Comparison of ENCODE assay signal across 9 cellular contexts in genomic region chr6:35470663-35471120, GRCh38. TPM values are rescaled to one million over a fixed set of nuclear protein-coding genes. Genes with fewer than 3 reads are reported as not detected.
A peak's percentile ranks its signal among the peaks of the same experiment; 100 is the strongest.
DNase-seq lines count a peak whose midpoint lies in the region; ATAC-seq, FAIRE-seq and TF ChIP-seq lines count a peak whose summit lies in the region.
"Had no signal": no experiment of that assay in that cellular context is flagged by ENCODE, and none has a peak within 500 bp of the region (broad histone marks: within the 10 kb centered on the region; RNA-seq: fewer than 3 reads in every experiment).

No MANE protein-coding gene starts in this region.

- H3K4me3 ChIP-seq in HepG2 (replicated peaks in 1 of 3; ENCODE audit: insufficient read depth in 1 of 3, low read depth in 2 of 3, low read length in 3 of 3) (peak overlapping the region in 1 of 3 experiments; percentile 98; a peak in 1 of 6 replicates), right lobe of liver (no peak overlapping the region), hepatocyte (no peak overlapping the region)

- ATAC-seq in HepG2 (no peak), right lobe of liver (no peak), GM21528 (IDR thresholded peaks at IDR 0.05; ENCODE audit: low FRiP score, unreplicated experiment) (no peak)
- ATAC-seq: lower lobe of right lung had no signal

- no peak overlapping the region; the same call in 1 of the 2 replicates for H3K9ac ChIP-seq in HepG2 (ENCODE audit: insufficient read depth, low read depth, low read length)

- H3K9me2 ChIP-seq in hepatocyte (replicated peaks; ENCODE audit: insufficient read depth): no peaks in the 10 kb centered on the region

- H3K36me3 ChIP-seq in HepG2 (replicated peaks in 1 of 2; ENCODE audit: control insufficient read depth in 1 of 2, insufficient read depth in 2 of 2, low read length in 2 of 2) (peaks cover 4 to 36% of the 10 kb centered on the region in 2 experiments), right lobe of liver (peaks cover 0 to 23% (median 7%) of the 10 kb centered on the region in 4 donors), hepatocyte (replicated peaks; ENCODE audit: insufficient read depth, low read depth) (no peaks in the 10 kb centered on the region)

- TF ChIP-seq RAD21 in HepG2 (CRISPR knock-in tag; IDR thresholded peaks at IDR 0.05): no peak

- peak overlapping the region; percentile 87 for H3K4me3 Mint-ChIP-seq in activated CD4-positive, alpha-beta memory T cell treated with anti-CD3 and anti-CD28 coated beads, Interleukin-2, amount 10 ng/mL, durations not matched to agents 7 days and 5 days
- H3K4me3 Mint-ChIP-seq in type B pancreatic cell: peak overlapping the region; percentile 94

- H3K4me1 ChIP-seq in HepG2 (ENCODE audit: insufficient read depth, low read length) (peaks cover 49% of the 10 kb centered on the region), right lobe of liver (peaks cover 0 to 30% (median 4%) of the 10 kb centered on the region in 4 donors), hepatocyte (ENCODE audit: insufficient read depth) (peaks cover 26% of the 10 kb centered on the region)

- no peaks in the 10 kb centered on the region for H3K27me3 Mint-ChIP-seq in activated CD4-positive, alpha-beta memory T cell treated with anti-CD3 and anti-CD28 coated beads, Interleukin-2, amount 10 ng/mL, durations not matched to agents 7 days and 5 days
- H3K27me3 Mint-ChIP-seq in type B pancreatic cell: peaks cover 3% of the 10 kb centered on the region

- TF ChIP-seq POLR2A in HepG2 (IDR thresholded peaks at IDR 0.05; ENCODE audit: insufficient read depth in 1 of 2, low read depth in 2 of 2, low read length in 2 of 2): peak in 1 of 2 experiments; percentile 69; a peak in 2 of 4 replicates
- TF ChIP-seq POLR2A in right lobe of liver (IDR thresholded peaks at IDR 0.05): no peak

- no peaks in the 10 kb centered on the region; a peak in 1 of 5 replicates for H3K27me3 ChIP-seq in HepG2 (ENCODE audit: control insufficient read depth in 1 of 2, insufficient read depth in 2 of 2, low read length in 2 of 2)
- no peaks in the 10 kb centered on the region for H3K27me3 ChIP-seq in right lobe of liver
- H3K27me3 ChIP-seq in hepatocyte: no peaks in the 10 kb centered on the region

- H2AFZ ChIP-seq in HepG2 (ENCODE audit: low read length) (no peak overlapping the region), hepatocyte (no peak overlapping the region)

- FAIRE-seq in HepG2 (lab: Jason Lieb, UNC) (no peak), RCC 7860 (lab: Jason Lieb, UNC) (no peak)

- peaks cover 61% of the 10 kb centered on the region for H3K36me3 Mint-ChIP-seq in activated CD4-positive, alpha-beta memory T cell treated with anti-CD3 and anti-CD28 coated beads, Interleukin-2, amount 10 ng/mL, durations not matched to agents 7 days and 5 days (ENCODE audit: low read depth)
- peaks cover 20% of the 10 kb centered on the region for H3K36me3 Mint-ChIP-seq in type B pancreatic cell

- TF ChIP-seq CTCF in HepG2 (CRISPR knock-in tag; IDR thresholded peaks at IDR 0.05): no peak
- no peak for TF ChIP-seq CTCF in right lobe of liver (IDR thresholded peaks at IDR 0.05)
- TF ChIP-seq CTCF in hepatocyte (IDR thresholded peaks at IDR 0.05; ENCODE audit: poor library complexity): no peak
- TF ChIP-seq CTCF in type B pancreatic cell (conservative IDR thresholded peaks at IDR 0.05): no peak

- H3K4me2 ChIP-seq in HepG2 (ENCODE audit: low read depth, low read length) (peak overlapping the region; percentile 99), hepatocyte (peak overlapping the region; percentile 93)

- intact Hi-C loops in HepG2 (cut with micrococcal nuclease; ENCODE audit: unreplicated experiment): no loop called here
- intact Hi-C loops in right lobe of liver (cut with DNase I): no loop called here

- no peaks in the 10 kb centered on the region for H3K9me3 Mint-ChIP-seq in activated CD4-positive, alpha-beta memory T cell treated with anti-CD3 and anti-CD28 coated beads, Interleukin-2, amount 10 ng/mL, durations not matched to agents 7 days and 5 days
- H3K9me3 Mint-ChIP-seq in type B pancreatic cell: no peaks in the 10 kb centered on the region

- peaks cover 30% of the 10 kb centered on the region for H3K79me2 ChIP-seq in HepG2 (ENCODE audit: insufficient read depth, low read length)
- peaks cover 23% of the 10 kb centered on the region for H3K79me2 ChIP-seq in hepatocyte

- H3K4me1 Mint-ChIP-seq in activated CD4-positive, alpha-beta memory T cell treated with anti-CD3 and anti-CD28 coated beads, Interleukin-2, amount 10 ng/mL, durations not matched to agents 7 days and 5 days: peaks cover 41% of the 10 kb centered on the region
- H3K4me1 Mint-ChIP-seq in type B pancreatic cell (ENCODE audit: unreplicated experiment): peaks cover 29% of the 10 kb centered on the region

- POLR2A ChIA-PET in HepG2 (lab: Yijun Ruan, JAX): interaction anchor here (0.6 to 9.7 kb wide), 8 partner anchors 10 to 212 kb away, joined by 3 to 88 read pairs (median 4); partner anchors contain the start of genes PPARD, TEAD3 and ZNF76
- POLR2A ChIA-PET in activated CD4-positive, alpha-beta memory T cell treated with anti-CD3 and anti-CD28 coated beads, Interleukin-2, amount 10 ng/mL, durations not matched to agents 7 days and 5 days (lab: Charles Lee): interaction anchor here (0.6 to 2.1 kb wide), 8 partner anchors 10 to 122 kb away, joined by 3 to 18 read pairs (median 4); partner anchors contain the start of gene FANCE

- H4K20me1 ChIP-seq in HepG2 (ENCODE audit: insufficient read depth, low read length) (peaks cover 51% of the 10 kb centered on the region), hepatocyte (ENCODE audit: insufficient read depth, poor library complexity, severe bottlenecking) (peaks cover 43% of the 10 kb centered on the region)

- in situ Hi-C loops in HepG2 (cut with HindIII; ENCODE audit: extremely low pct_ligation_motif_present, low pct_unique_long_range_greater_than_20kb): no loop called here

- no peaks in the 10 kb centered on the region for H3K9me3 ChIP-seq in HepG2 (ENCODE audit: low read length)
- H3K9me3 ChIP-seq in right lobe of liver: no peaks in the 10 kb centered on the region
- no peaks in the 10 kb centered on the region for H3K9me3 ChIP-seq in hepatocyte (ENCODE audit: low read depth)
- H3K9me3 ChIP-seq: lower lobe of right lung had no signal

- BruUV-seq in HepG2 (replicated peaks; lab: Mats Ljungman, UMichigan): no TSS peak

- CTCF ChIA-PET in HepG2 (lab: Yijun Ruan, JAX; ENCODE audit: low intra/inter-chr PET ratio, low total read pairs): no interaction called here
- CTCF ChIA-PET in activated CD4-positive, alpha-beta memory T cell treated with anti-CD3 and anti-CD28 coated beads, Interleukin-2, amount 10 ng/mL, durations not matched to agents 7 days and 5 days (lab: Charles Lee): interaction anchor here (0.6 to 1.8 kb wide), 7 partner anchors 11 to 1127 kb away, joined by 3 to 6 read pairs (median 3); partner anchors contain the start of gene ARMC12

- TF ChIP-seq EP300 in HepG2 (IDR thresholded peaks at IDR 0.05; ENCODE audit: low read depth in 2 of 2, low read length in 2 of 2) (no peak), HepG2 (CRISPR knock-in tag; IDR thresholded peaks at IDR 0.05; ENCODE audit: borderline replicate concordance) (no peak)

- peak overlapping the region; percentile 90 for H3K27ac Mint-ChIP-seq in activated CD4-positive, alpha-beta memory T cell treated with anti-CD3 and anti-CD28 coated beads, Interleukin-2, amount 10 ng/mL, durations not matched to agents 7 days and 5 days
- H3K27ac Mint-ChIP-seq in type B pancreatic cell: peak overlapping the region; percentile 96

- DNase-seq in HepG2 (ENCODE audit: low spot score): no peak
- no peak for DNase-seq in right lobe of liver
- DNase-seq in activated CD4-positive, alpha-beta memory T cell treated with anti-CD3 and anti-CD28 coated beads, Interleukin-2, amount 10 ng/mL, durations not matched to agents 7 days and 5 days: no peak
- DNase-seq in hepatocyte (ENCODE audit: low spot score): no peak
- DNase-seq in type B pancreatic cell (ENCODE audit: extremely low spot score, unreplicated experiment): no peak
- no peak for DNase-seq in RCC 7860 (ENCODE audit: low spot score)
- no peak for DNase-seq in NCI-H1694 (lab: John Stamatoyannopoulos, UW)
- DNase-seq: lower lobe of right lung had no signal

- 89% methylated on average over 3 of the region's 3 CpGs for WGBS in HepG2 (ENCODE audit: low lambda C conversion rate)
- WGBS in right lobe of liver (ENCODE audit: insufficient coverage, low coverage, low lambda C conversion rate, missing lambda C conversion rate): 81% methylated on average over 1 of the region's 3 CpGs
- 76% methylated on average over 3 of the region's 3 CpGs for WGBS in hepatocyte (ENCODE audit: low lambda C conversion rate, missing lambda C conversion rate)

- H3K27ac ChIP-seq in HepG2 (ENCODE audit: extremely low read length, insufficient read depth, low read length): peak overlapping the region; percentile 12
- H3K27ac ChIP-seq in right lobe of liver: no peak overlapping the region
- peak overlapping the region; percentile 98 for H3K27ac ChIP-seq in hepatocyte
- H3K27ac ChIP-seq: lower lobe of right lung had no signal

RNA-seq across cellular contexts. Expression of gene RPL10A, which starts 2.5 kb away (rescaled TPM):
- total RNA-seq in HepG2 (2016; rRNA removed; fragmentation: Illumina TruSeq; extraction: Trizol): 1,854 and 2,285 TPM in 2 replicates
- 2,437 and 2,775 TPM in 2 replicates for total RNA-seq in HepG2 (2016; cell fraction: cytosol; rRNA removed; fragmentation: Illumina TruSeq; extraction: Trizol; ENCODE audit: low read depth)
- 1,859 and 2,386 TPM in 2 replicates for total RNA-seq in HepG2 (2016; cell fraction: insoluble cytoplasmic fraction; rRNA removed; fragmentation: Illumina TruSeq; extraction: Trizol)
- total RNA-seq in HepG2 (2016; cell fraction: membrane; rRNA removed; fragmentation: Illumina TruSeq; extraction: Trizol): 4,119 and 4,316 TPM in 2 replicates
- 734 and 771 TPM in 2 replicates for total RNA-seq in HepG2 (2016; cell fraction: nucleus; rRNA removed; fragmentation: Illumina TruSeq; extraction: Trizol)
- 2,253 and 2,726 TPM in 2 replicates for polyA plus RNA-seq in HepG2 (2011; rRNA removed)
- 2,315 and 3,589 TPM in 2 replicates for polyA plus RNA-seq in HepG2 (2011; cell fraction: cytosol; rRNA removed)
- 1,402 and 1,561 TPM in 2 replicates for polyA plus RNA-seq in HepG2 (2011; cell fraction: nucleus; rRNA removed)
- 2,161 and 2,246 TPM in 2 replicates for polyA plus RNA-seq in HepG2 (2012)
- polyA plus RNA-seq in HepG2 (2016; cell fraction: cytosol; fragmentation: Illumina TruSeq; extraction: Trizol; ENCODE audit: low read depth): 3,096 and 3,343 TPM in 2 replicates
- polyA plus RNA-seq in HepG2 (2016; cell fraction: insoluble cytoplasmic fraction; fragmentation: Illumina TruSeq; extraction: Trizol; ENCODE audit: low read depth): 2,345 and 2,428 TPM in 2 replicates
- 4,116 and 4,234 TPM in 2 replicates for polyA plus RNA-seq in HepG2 (2016; cell fraction: membrane; fragmentation: Illumina TruSeq; extraction: Trizol; ENCODE audit: low read depth)
- polyA plus RNA-seq in HepG2 (2016; cell fraction: nucleus; fragmentation: Illumina TruSeq; extraction: Trizol; ENCODE audit: insufficient read depth, low read depth): 1,389 and 1,424 TPM in 2 replicates
- polyA minus RNA-seq in HepG2 (2011; rRNA and poly(A)+ RNA removed; ENCODE audit: low replicate concordance): 921 and 1,139 TPM in 2 replicates
- polyA minus RNA-seq in HepG2 (2011; cell fraction: cytosol; rRNA and poly(A)+ RNA removed): 630 and 657 TPM in 2 replicates
- 275 and 369 TPM in 2 replicates for polyA minus RNA-seq in HepG2 (2011; cell fraction: nucleus; rRNA and poly(A)+ RNA removed)
- total RNA-seq in right lobe of liver: 100 to 1,000 TPM; 366 to 446 (median 412) TPM
- 1,000 to 10,000 TPM; 1,239 to 1,245 TPM for total RNA-seq in activated CD4-positive, alpha-beta memory T cell treated with anti-CD3 and anti-CD28 coated beads, Interleukin-2, amount 10 ng/mL, durations not matched to agents 7 days and 5 days
- 1,102 and 1,276 TPM in 2 replicates for total RNA-seq in hepatocyte
- 305 and 308 TPM in 2 replicates for polyA plus RNA-seq in hepatocyte
- 1,788 and 1,808 TPM in 2 replicates for total RNA-seq in type B pancreatic cell (ENCODE audit: low replicate concordance)

RNA-seq across cellular contexts. Expression of gene FANCE, which starts 18.6 kb away (rescaled TPM):
- total RNA-seq in HepG2 (2016; rRNA removed; fragmentation: Illumina TruSeq; extraction: Trizol): 9.7 and 11.2 TPM in 2 replicates
- total RNA-seq in HepG2 (2016; cell fraction: cytosol; rRNA removed; fragmentation: Illumina TruSeq; extraction: Trizol; ENCODE audit: low read depth): 1.9 and 2.5 TPM in 2 replicates
- total RNA-seq in HepG2 (2016; cell fraction: insoluble cytoplasmic fraction; rRNA removed; fragmentation: Illumina TruSeq; extraction: Trizol): 9.2 and 10.0 TPM in 2 replicates
- total RNA-seq in HepG2 (2016; cell fraction: membrane; rRNA removed; fragmentation: Illumina TruSeq; extraction: Trizol): 6.3 and 6.7 TPM in 2 replicates
- total RNA-seq in HepG2 (2016; cell fraction: nucleus; rRNA removed; fragmentation: Illumina TruSeq; extraction: Trizol): 4.8 and 7.1 TPM in 2 replicates
- polyA plus RNA-seq in HepG2 (2011; rRNA removed): 7.1 and 7.9 TPM in 2 replicates
- polyA plus RNA-seq in HepG2 (2011; cell fraction: cytosol; rRNA removed): 6.3 and 6.8 TPM in 2 replicates
- polyA plus RNA-seq in HepG2 (2011; cell fraction: nucleus; rRNA removed): 6.9 and 8.4 TPM in 2 replicates
- polyA plus RNA-seq in HepG2 (2012): 4.1 and 4.3 TPM in 2 replicates
- polyA plus RNA-seq in HepG2 (2016; cell fraction: cytosol; fragmentation: Illumina TruSeq; extraction: Trizol; ENCODE audit: low read depth): 1.5 and 1.6 TPM in 2 replicates
- polyA plus RNA-seq in HepG2 (2016; cell fraction: insoluble cytoplasmic fraction; fragmentation: Illumina TruSeq; extraction: Trizol; ENCODE audit: low read depth): 7.5 and 8.6 TPM in 2 replicates
- polyA plus RNA-seq in HepG2 (2016; cell fraction: membrane; fragmentation: Illumina TruSeq; extraction: Trizol; ENCODE audit: low read depth): 3.0 and 4.3 TPM in 2 replicates
- polyA plus RNA-seq in HepG2 (2016; cell fraction: nucleus; fragmentation: Illumina TruSeq; extraction: Trizol; ENCODE audit: insufficient read depth, low read depth): 13.2 and 13.8 TPM in 2 replicates
- polyA minus RNA-seq in HepG2 (2011; rRNA and poly(A)+ RNA removed; ENCODE audit: low replicate concordance): 14.3 and 23.1 TPM in 2 replicates
- 5.5 TPM in 2 replicates for polyA minus RNA-seq in HepG2 (2011; cell fraction: cytosol; rRNA and poly(A)+ RNA removed)
- polyA minus RNA-seq in HepG2 (2011; cell fraction: nucleus; rRNA and poly(A)+ RNA removed): 1.8 and 2.4 TPM in 2 replicates
- 1 to 10 TPM in 3 of 6 experiments, under 1 TPM in 3; 0.44 to 1.7 (median 0.95) TPM for total RNA-seq in right lobe of liver
- 10 to 100 TPM; 10.3 to 10.4 TPM for total RNA-seq in activated CD4-positive, alpha-beta memory T cell treated with anti-CD3 and anti-CD28 coated beads, Interleukin-2, amount 10 ng/mL, durations not matched to agents 7 days and 5 days
- total RNA-seq in hepatocyte: 8.7 and 9.0 TPM in 2 replicates
- polyA plus RNA-seq in hepatocyte: 3.7 and 4.1 TPM in 2 replicates
- 11.6 and 12.8 TPM in 2 replicates for total RNA-seq in type B pancreatic cell (ENCODE audit: low replicate concordance)

RNA-seq across cellular contexts. Expression of gene TEAD3, which starts 26.2 kb away (rescaled TPM):
- total RNA-seq in HepG2 (2016; rRNA removed; fragmentation: Illumina TruSeq; extraction: Trizol): 14.4 and 15.1 TPM in 2 replicates
- total RNA-seq in HepG2 (2016; cell fraction: cytosol; rRNA removed; fragmentation: Illumina TruSeq; extraction: Trizol; ENCODE audit: low read depth): 3.9 and 4.4 TPM in 2 replicates
- 12.5 and 14.5 TPM in 2 replicates for total RNA-seq in HepG2 (2016; cell fraction: insoluble cytoplasmic fraction; rRNA removed; fragmentation: Illumina TruSeq; extraction: Trizol)
- total RNA-seq in HepG2 (2016; cell fraction: membrane; rRNA removed; fragmentation: Illumina TruSeq; extraction: Trizol): 14.0 and 14.5 TPM in 2 replicates
- total RNA-seq in HepG2 (2016; cell fraction: nucleus; rRNA removed; fragmentation: Illumina TruSeq; extraction: Trizol): 12.5 and 14.3 TPM in 2 replicates
- polyA plus RNA-seq in HepG2 (2011; rRNA removed): 16.5 and 20.5 TPM in 2 replicates
- polyA plus RNA-seq in HepG2 (2011; cell fraction: cytosol; rRNA removed): 11.8 and 14.3 TPM in 2 replicates
- polyA plus RNA-seq in HepG2 (2011; cell fraction: nucleus; rRNA removed): 41.6 and 45.4 TPM in 2 replicates
- 19.1 and 24.4 TPM in 2 replicates for polyA plus RNA-seq in HepG2 (2012)
- polyA plus RNA-seq in HepG2 (2016; cell fraction: cytosol; fragmentation: Illumina TruSeq; extraction: Trizol; ENCODE audit: low read depth): 5.1 and 5.5 TPM in 2 replicates
- polyA plus RNA-seq in HepG2 (2016; cell fraction: insoluble cytoplasmic fraction; fragmentation: Illumina TruSeq; extraction: Trizol; ENCODE audit: low read depth): 22.1 and 28.5 TPM in 2 replicates
- polyA plus RNA-seq in HepG2 (2016; cell fraction: membrane; fragmentation: Illumina TruSeq; extraction: Trizol; ENCODE audit: low read depth): 12.7 and 14.9 TPM in 2 replicates
- 41.9 and 43.9 TPM in 2 replicates for polyA plus RNA-seq in HepG2 (2016; cell fraction: nucleus; fragmentation: Illumina TruSeq; extraction: Trizol; ENCODE audit: insufficient read depth, low read depth)
- 6.0 and 22.8 TPM in 2 replicates for polyA minus RNA-seq in HepG2 (2011; rRNA and poly(A)+ RNA removed; ENCODE audit: low replicate concordance)
- polyA minus RNA-seq in HepG2 (2011; cell fraction: cytosol; rRNA and poly(A)+ RNA removed): 7.7 and 8.2 TPM in 2 replicates
- polyA minus RNA-seq in HepG2 (2011; cell fraction: nucleus; rRNA and poly(A)+ RNA removed): 7.9 and 8.6 TPM in 2 replicates
- total RNA-seq in right lobe of liver: 1 to 10 TPM; 5.2 to 8.5 (median 6.9) TPM
- under 1 TPM; 0.13 to 0.23 TPM for total RNA-seq in activated CD4-positive, alpha-beta memory T cell treated with anti-CD3 and anti-CD28 coated beads, Interleukin-2, amount 10 ng/mL, durations not matched to agents 7 days and 5 days
- total RNA-seq in hepatocyte: 20.4 and 26.3 TPM in 2 replicates
- 33.0 and 35.9 TPM in 2 replicates for polyA plus RNA-seq in hepatocyte
- 49.8 and 109 TPM in 2 replicates for total RNA-seq in type B pancreatic cell (ENCODE audit: low replicate concordance)

RNA-seq across cellular contexts. Expression of gene TULP1, which starts 42.0 kb away (rescaled TPM):
- total RNA-seq in HepG2 (2016; rRNA removed; fragmentation: Illumina TruSeq; extraction: Trizol) (not detected in 2 replicates), right lobe of liver (not detected), hepatocyte (not detected in 2 replicates), type B pancreatic cell (ENCODE audit: low replicate concordance) (0.14 TPM in 1 of 2 replicates, not detected in the other)
- 0.35 TPM in 1 of 2 replicates, not detected in the other for total RNA-seq in HepG2 (2016; cell fraction: cytosol; rRNA removed; fragmentation: Illumina TruSeq; extraction: Trizol; ENCODE audit: low read depth)
- total RNA-seq in HepG2 (2016; cell fraction: insoluble cytoplasmic fraction; rRNA removed; fragmentation: Illumina TruSeq; extraction: Trizol): not detected in 2 replicates
- not detected in 2 replicates for total RNA-seq in HepG2 (2016; cell fraction: membrane; rRNA removed; fragmentation: Illumina TruSeq; extraction: Trizol)
- total RNA-seq in HepG2 (2016; cell fraction: nucleus; rRNA removed; fragmentation: Illumina TruSeq; extraction: Trizol): not detected in 2 replicates
- polyA plus RNA-seq in HepG2 (2011; rRNA removed) (not detected in 2 replicates), hepatocyte (0.39 and 1.3 TPM in 2 replicates)
- polyA plus RNA-seq in HepG2 (2011; cell fraction: cytosol; rRNA removed): not detected in 2 replicates
- not detected in 2 replicates for polyA plus RNA-seq in HepG2 (2011; cell fraction: nucleus; rRNA removed)
- polyA plus RNA-seq in HepG2 (2012): not detected in 2 replicates
- not detected in 2 replicates for polyA plus RNA-seq in HepG2 (2016; cell fraction: cytosol; fragmentation: Illumina TruSeq; extraction: Trizol; ENCODE audit: low read depth)
- polyA plus RNA-seq in HepG2 (2016; cell fraction: insoluble cytoplasmic fraction; fragmentation: Illumina TruSeq; extraction: Trizol; ENCODE audit: low read depth): not detected in 2 replicates
- polyA plus RNA-seq in HepG2 (2016; cell fraction: membrane; fragmentation: Illumina TruSeq; extraction: Trizol; ENCODE audit: low read depth): not detected in 2 replicates
- polyA plus RNA-seq in HepG2 (2016; cell fraction: nucleus; fragmentation: Illumina TruSeq; extraction: Trizol; ENCODE audit: insufficient read depth, low read depth): not detected in 2 replicates
- polyA minus RNA-seq in HepG2 (2011; rRNA and poly(A)+ RNA removed; ENCODE audit: low replicate concordance): not detected in 2 replicates
- polyA minus RNA-seq in HepG2 (2011; cell fraction: cytosol; rRNA and poly(A)+ RNA removed): not detected in 2 replicates
- not detected in 2 replicates for polyA minus RNA-seq in HepG2 (2011; cell fraction: nucleus; rRNA and poly(A)+ RNA removed)
- total RNA-seq in activated CD4-positive, alpha-beta memory T cell treated with anti-CD3 and anti-CD28 coated beads, Interleukin-2, amount 10 ng/mL, durations not matched to agents 7 days and 5 days: not detected
- total RNA-seq: lower lobe of right lung had no signal

Comparison
In these comparisons a context has a peak if more than half of its experiments do, and no peak if none do; other contexts are left out.
1. H3K27ac ChIP-seq: peak in HepG2 (single experiment) and hepatocyte (single experiment); none in right lobe of liver (0 of 3).